Comparison of ENCODE assay signal across 12 cellular contexts in genomic region chr12:79415754-79416435, GRCh38.
DNase-seq lines count a peak whose midpoint lies in the region; ATAC-seq and TF ChIP-seq lines count a peak whose summit lies in the region.
"Had no signal": no experiment of that assay in that cellular context is flagged by ENCODE, and none has a peak within 500 bp of the region (broad histone marks: within the 10 kb centered on the region; RNA-seq: fewer than 3 reads in every experiment).

No MANE protein-coding gene starts in this region.

- H3K27ac Mint-ChIP-seq in nephron: peak overlapping the region; percentile 82 to 86 (median 83)
- no peak overlapping the region for H3K27ac Mint-ChIP-seq in effector memory CD8-positive, alpha-beta T cell

- no peaks in the 10 kb centered on the region for H4K20me1 ChIP-seq in OCI-LY3 (ENCODE audit: insufficient read depth, low read length)
- H4K20me1 ChIP-seq: BLaER1 had no signal

- no peaks in the 10 kb centered on the region for H3K36me3 ChIP-seq in OCI-LY3 (replicated peaks; ENCODE audit: low read depth, low read length)
- H3K36me3 ChIP-seq: brain microvascular endothelial cell had no signal

- no peaks in the 10 kb centered on the region for H3K36me3 Mint-ChIP-seq in nephron (ENCODE audit: low read depth)
- H3K36me3 Mint-ChIP-seq in effector memory CD8-positive, alpha-beta T cell (ENCODE audit: insufficient read depth): no peaks in the 10 kb centered on the region

- H2AFZ ChIP-seq in OCI-LY3 (ENCODE audit: low read depth, low read length): peak overlapping the region; percentile 69; the same call in 1 of the 2 replicates

- no peaks in the 10 kb centered on the region for H3K4me1 ChIP-seq in OCI-LY3 (ENCODE audit: low read length)
- H3K4me1 ChIP-seq: BLaER1 had no signal

- H3K9me3 ChIP-seq in OCI-LY3 (ENCODE audit: insufficient read depth, low read length): no peaks in the 10 kb centered on the region
- H3K9me3 ChIP-seq: BLaER1 had no signal

- ATAC-seq in effector memory CD8-positive, alpha-beta T cell (replicated peaks): no peak
- ATAC-seq in HG02938 (IDR thresholded peaks at IDR 0.05; ENCODE audit: unreplicated experiment): no peak

- H3K9me3 Mint-ChIP-seq in nephron: no peaks in the 10 kb centered on the region
- H3K9me3 Mint-ChIP-seq in effector memory CD8-positive, alpha-beta T cell: peaks cover 0 to 3% of the 10 kb centered on the region in 2 donors

- H3K27me3 ChIP-seq in OCI-LY3 (ENCODE audit: low read depth, low read length): 0 out of 2 replicates have a peak, but pooled peaks cover 7% of the 10 kb centered on the region
- H3K27me3 ChIP-seq: BLaER1, brain microvascular endothelial cell had no signal

- no peak overlapping the region for H3K9ac ChIP-seq in OCI-LY3 (ENCODE audit: low read length)
- H3K9ac ChIP-seq: BLaER1 had no signal

- H3K79me2 ChIP-seq in OCI-LY3 (ENCODE audit: low read length): no peaks in the 10 kb centered on the region

- no peak for TF ChIP-seq CTCF in OCI-LY3 (IDR thresholded peaks at IDR 0.05; ENCODE audit: low read depth, low read length)
- TF ChIP-seq CTCF in epithelial cell of esophagus (IDR thresholded peaks at IDR 0.05; ENCODE audit: insufficient read depth, low read depth, low read length, missing control alignments): no peak
- TF ChIP-seq CTCF in nephron (IDR thresholded peaks at IDR 0.05; ENCODE audit: unreplicated experiment in 3 of 3): no peak

- H3K4me3 ChIP-seq in OCI-LY3 (ENCODE audit: low read length): no peak overlapping the region
- peak overlapping the region; percentile 2 for H3K4me3 ChIP-seq in epithelial cell of esophagus (ENCODE audit: low read length)
- H3K4me3 ChIP-seq: BLaER1 had no signal

- H3K4me1 Mint-ChIP-seq in nephron: peaks cover 30% of the 10 kb centered on the region
- no peaks in the 10 kb centered on the region for H3K4me1 Mint-ChIP-seq in effector memory CD8-positive, alpha-beta T cell (ENCODE audit: low read depth in 2 of 2)

- H3K4me3 Mint-ChIP-seq in nephron: no peak overlapping the region
- no peak overlapping the region for H3K4me3 Mint-ChIP-seq in effector memory CD8-positive, alpha-beta T cell

- no peaks in the 10 kb centered on the region for H3K27me3 Mint-ChIP-seq in nephron (ENCODE audit: low read depth)
- no peaks in the 10 kb centered on the region for H3K27me3 Mint-ChIP-seq in effector memory CD8-positive, alpha-beta T cell

- no peak overlapping the region for H3K27ac ChIP-seq in OCI-LY3 (ENCODE audit: low read length)
- H3K27ac ChIP-seq: BLaER1, brain microvascular endothelial cell had no signal

- H3K4me2 ChIP-seq in OCI-LY3 (ENCODE audit: low read length): 0 out of 2 replicates have a peak overlapping the region, but pooled peaks have one; percentile 2
- H3K4me2 ChIP-seq: BLaER1 had no signal

- DNase-seq in ELF-1 (ENCODE audit: low read depth, low spot score): peak; percentile 30
- DNase-seq in epithelial cell of esophagus (ENCODE audit: low read depth): peak; percentile 87
- DNase-seq in effector memory CD8-positive, alpha-beta T cell: no peak
- no peak for DNase-seq in Ammon's horn (ENCODE audit: low spot score)
- DNase-seq in NCI-H526 (lab: John Stamatoyannopoulos, UW): no peak
- DNase-seq: brain microvascular endothelial cell, NCI-H1048, T-helper 9 cell had no signal

Comparison
In these comparisons a context has a peak if more than half of its experiments do, and no peak if none do; other contexts are left out.
1. DNase-seq: peak in ELF-1 (single experiment) and epithelial cell of esophagus (single experiment); none in effector memory CD8-positive, alpha-beta T cell (0 of 3), Ammon's horn (single experiment) and NCI-H526 (0 of 2).
2. H3K27ac Mint-ChIP-seq: peak in nephron (3 of 3); none in effector memory CD8-positive, alpha-beta T cell (0 of 2).